ENCODE assay signal across 17 cellular contexts in the genomic region with DNA sequence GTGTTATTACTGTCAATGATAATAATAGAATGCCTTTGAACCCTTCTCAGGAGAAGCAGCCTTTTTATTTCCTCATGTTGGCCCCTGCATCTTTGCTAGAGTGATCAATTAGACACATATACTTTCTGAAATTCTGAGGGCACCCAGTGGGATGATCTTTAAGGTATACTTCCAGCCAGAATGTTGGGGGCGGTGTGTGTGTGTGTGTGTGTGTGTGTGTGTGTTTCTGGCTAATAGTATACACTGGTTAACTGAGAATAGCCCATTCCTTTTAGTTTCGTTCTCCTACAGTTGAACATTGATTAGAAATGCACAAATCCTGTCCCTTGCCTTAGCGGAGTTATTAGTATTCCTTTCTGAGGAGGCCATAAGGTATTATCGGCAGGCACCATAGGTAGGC. TPM values are rescaled to one million over a fixed set of nuclear protein-coding genes. Genes with fewer than 3 reads are reported as not detected.
A peak's percentile ranks its signal among the peaks of the same experiment; 100 is the strongest.
DNase-seq lines count a peak whose midpoint lies in the region; ATAC-seq and TF ChIP-seq lines count a peak whose summit lies in the region.
"Had no signal": no experiment of that assay in that cellular context is flagged by ENCODE, and none has a peak within 500 bp of the region (broad histone marks: within the 10 kb centered on the region; RNA-seq: fewer than 3 reads in every experiment).

No MANE protein-coding gene starts in this region.

- WGBS in endodermal cell (ENCODE audit: insufficient coverage in 1 of 2, insufficient read length in 1 of 2), 2 experiments, result 97% methylated on average over 3 to 4 of the region's 4 CpGs

- H3K4me1 ChIP-seq in BLaER1 treated with 17β-estradiol and CSF1 and Interleukin-3, amounts not matched to agents 10 nM and 100 nM, result peaks cover 4 to 82% (median 59%) of the 10 kb centered on the region in 10 experiments
- H3K4me1 ChIP-seq in CD8-positive, alpha-beta T cell (ENCODE audit: insufficient read depth, low read length), result no peaks in the 10 kb centered on the region
- H3K4me1 ChIP-seq in osteoblast (ENCODE audit: insufficient read depth, low read length) (no peaks in the 10 kb centered on the region), endodermal cell (ENCODE audit: control insufficient read depth, insufficient read depth, low read length) (peaks cover 6% of the 10 kb centered on the region)
- H3K4me1 ChIP-seq: A549 had no signal

- POLR2A ChIA-PET in CD8-positive, alpha-beta T cell (lab: Charles Lee), result interaction anchor here (1.1 kb wide), 1 partner anchor 24 kb away, joined by 3 read pairs; no protein-coding TSS in a partner anchor

- peaks cover 37% of the 10 kb centered on the region for H3K4me1 Mint-ChIP-seq in CD8-positive, alpha-beta T cell (ENCODE audit: low read depth)
- peaks cover 15% of the 10 kb centered on the region for H3K4me1 Mint-ChIP-seq in T-helper 17 cell
- peaks cover 13% of the 10 kb centered on the region for H3K4me1 Mint-ChIP-seq in endodermal cell
- H3K4me1 Mint-ChIP-seq: CD14-positive monocyte had no signal

- ATAC-seq in CD8-positive, alpha-beta T cell, result no peak
- ATAC-seq in T-helper 17 cell (no peak), HG03354 (IDR thresholded peaks at IDR 0.05; ENCODE audit: poor library complexity, severe bottlenecking, unreplicated experiment) (no peak), GM21528 (IDR thresholded peaks at IDR 0.05; ENCODE audit: low FRiP score, unreplicated experiment) (no peak)
- ATAC-seq: A549 had no signal

- H3K27ac Mint-ChIP-seq in CD8-positive, alpha-beta T cell, result peak overlapping the region; percentile 47
- H3K27ac Mint-ChIP-seq in T-helper 17 cell (peak overlapping the region; percentile 9), endodermal cell (no peak overlapping the region)
- H3K27ac Mint-ChIP-seq: CD14-positive monocyte, H9 had no signal

- H3K9ac ChIP-seq in BLaER1 treated with 17β-estradiol and CSF1 and Interleukin-3, amounts not matched to agents 10 nM and 100 nM, result no peak overlapping the region
- no peak overlapping the region for H3K9ac ChIP-seq in endodermal cell (ENCODE audit: extremely low read depth, low read length, poor library complexity, severe bottlenecking)

- CTCF ChIA-PET in CD8-positive, alpha-beta T cell (lab: Charles Lee), result interaction anchor here (0.6 kb wide), 1 partner anchor 1195 kb away, joined by 3 read pairs; no protein-coding TSS in a partner anchor

- H4K20me1 ChIP-seq in BLaER1 treated with 17β-estradiol and CSF1 and Interleukin-3, amounts not matched to agents 10 nM and 100 nM, result peaks cover 0 to 27% (median 0%) of the 10 kb centered on the region in 11 experiments; a peak in 5 of 22 replicates
- H4K20me1 ChIP-seq in osteoblast (ENCODE audit: insufficient read depth, low read length), result no peaks in the 10 kb centered on the region

- no peak overlapping the region for H3K27ac ChIP-seq in BLaER1 treated with 17β-estradiol and CSF1 and Interleukin-3, amounts not matched to agents 10 nM and 100 nM
- H3K27ac ChIP-seq in CD8-positive, alpha-beta T cell (ENCODE audit: low read depth, low read length), result no peak overlapping the region
- H3K27ac ChIP-seq in osteoblast (ENCODE audit: low read depth, low read length) (no peak overlapping the region), endodermal cell (ENCODE audit: low read depth, low read length) (no peak overlapping the region)
- H3K27ac ChIP-seq: 22Rv1, A549 had no signal

- no peak for TF ChIP-seq CTCF in CD8-positive, alpha-beta T cell (IDR thresholded peaks at IDR 0.05)
- TF ChIP-seq CTCF in osteoblast (IDR thresholded peaks at IDR 0.05; ENCODE audit: extremely low read depth, low read depth, low read length) (no peak), endodermal cell (conservative IDR thresholded peaks at IDR 0.05) (no peak)

- H3K9me3 Mint-ChIP-seq in CD8-positive, alpha-beta T cell, result no peaks in the 10 kb centered on the region
- no peaks in the 10 kb centered on the region for H3K9me3 Mint-ChIP-seq in endodermal cell
- H3K9me3 Mint-ChIP-seq: H9 had no signal

- H3K27me3 Mint-ChIP-seq in CD8-positive, alpha-beta T cell (ENCODE audit: low read depth), result no peaks in the 10 kb centered on the region
- H3K27me3 Mint-ChIP-seq in T-helper 17 cell, result no peaks in the 10 kb centered on the region
- H3K27me3 Mint-ChIP-seq in endodermal cell (ENCODE audit: insufficient read depth), result peaks cover 36% of the 10 kb centered on the region

- no peak overlapping the region for H2AFZ ChIP-seq in osteoblast (ENCODE audit: low read length)

- intact Hi-C loops in CD8-positive, alpha-beta T cell (cut with DNase I, micrococcal nuclease), result no loop called here

- H3K36me3 Mint-ChIP-seq in CD8-positive, alpha-beta T cell, result peaks cover 8% of the 10 kb centered on the region
- H3K36me3 Mint-ChIP-seq in T-helper 17 cell (ENCODE audit: low read depth) (no peaks in the 10 kb centered on the region), endodermal cell (ENCODE audit: low read depth) (no peaks in the 10 kb centered on the region)
- H3K36me3 Mint-ChIP-seq: CD14-positive monocyte had no signal

- no peak overlapping the region for H3K4me3 Mint-ChIP-seq in CD8-positive, alpha-beta T cell
- H3K4me3 Mint-ChIP-seq in T-helper 17 cell (no peak overlapping the region), endodermal cell (no peak overlapping the region)
- H3K4me3 Mint-ChIP-seq: CD14-positive monocyte, H9 had no signal

- no peaks in the 10 kb centered on the region for H3K79me2 ChIP-seq in osteoblast (ENCODE audit: insufficient read depth, low read length)

- no peak overlapping the region for H3K4me3 ChIP-seq in BLaER1 treated with 17β-estradiol and CSF1 and Interleukin-3, amounts not matched to agents 10 nM and 100 nM
- no peak overlapping the region for H3K4me3 ChIP-seq in CD8-positive, alpha-beta T cell (ENCODE audit: low read depth, low read length)
- no peak overlapping the region for H3K4me3 ChIP-seq in osteoblast (ENCODE audit: insufficient read depth, low read length)
- H3K4me3 ChIP-seq in endodermal cell (ENCODE audit: low read length), result no peak overlapping the region
- H3K4me3 ChIP-seq: A549 had no signal

- H3K4me2 ChIP-seq in BLaER1 treated with 17β-estradiol and CSF1 and Interleukin-3, amounts not matched to agents 10 nM and 100 nM, result peak overlapping the region in 7 of 11 experiments; percentile 12 to 75 (median 28); a peak in 10 of 22 replicates
- no peak overlapping the region for H3K4me2 ChIP-seq in osteoblast (ENCODE audit: insufficient read depth, low read length)
- H3K4me2 ChIP-seq: A549 had no signal

- H3K27me3 ChIP-seq in BLaER1 treated with 17β-estradiol and CSF1 and Interleukin-3, amounts not matched to agents 10 nM and 100 nM, result peaks cover 14 to 20% (median 18%) of the 10 kb centered on the region in 11 experiments
- H3K27me3 ChIP-seq in CD8-positive, alpha-beta T cell (ENCODE audit: insufficient read depth, low read length), result no peaks in the 10 kb centered on the region
- H3K27me3 ChIP-seq in osteoblast (ENCODE audit: insufficient read depth, low read length), result peaks cover 19% of the 10 kb centered on the region
- H3K27me3 ChIP-seq in endodermal cell (ENCODE audit: control insufficient read depth, insufficient read depth, low read length, poor library complexity, severe bottlenecking), result peaks cover 23% of the 10 kb centered on the region

- no peak for DNase-seq in CD8-positive, alpha-beta T cell
- no peak for DNase-seq in T-helper 17 cell
- peak; percentile 52 for DNase-seq in osteoblast (ENCODE audit: insufficient read length, low spot score, missing footprints)
- DNase-seq in endodermal cell, result no peak
- DNase-seq in CD1c-positive myeloid dendritic cell (ENCODE audit: extremely low spot score), result no peak
- DNase-seq: AML-193, COR-L47, DMS 273 treated with DMSO at 0.1 percent for 48 hours, GOT3, H9, KG1 had no signal

- no peaks in the 10 kb centered on the region for H3K36me3 ChIP-seq in BLaER1 treated with 17β-estradiol and CSF1 and Interleukin-3, amounts not matched to agents 10 nM and 100 nM
- no peaks in the 10 kb centered on the region for H3K36me3 ChIP-seq in CD8-positive, alpha-beta T cell (ENCODE audit: insufficient read depth, low read length)
- H3K36me3 ChIP-seq in osteoblast (ENCODE audit: insufficient read depth, low read length) (no peaks in the 10 kb centered on the region), endodermal cell (ENCODE audit: control insufficient read depth, insufficient read depth, low read length) (no peaks in the 10 kb centered on the region)

- H3K9me3 ChIP-seq in BLaER1 treated with 17β-estradiol and CSF1 and Interleukin-3, amounts not matched to agents 10 nM and 100 nM (replicated peaks in 1 of 11), result no peaks in the 10 kb centered on the region
- H3K9me3 ChIP-seq in CD8-positive, alpha-beta T cell (ENCODE audit: low read length), result no peaks in the 10 kb centered on the region
- H3K9me3 ChIP-seq in T-helper 17 cell (ENCODE audit: control insufficient read depth, low read length, poor library complexity, severe bottlenecking), result no peaks in the 10 kb centered on the region
- H3K9me3 ChIP-seq in osteoblast (ENCODE audit: low read depth, low read length), result no peaks in the 10 kb centered on the region
- H3K9me3 ChIP-seq in endodermal cell (ENCODE audit: control insufficient read depth, low read length), result no peaks in the 10 kb centered on the region
- H3K9me3 ChIP-seq: A549 had no signal

RNA-seq across cellular contexts. Expression of gene CCDC167, which starts 41.7 kb away (rescaled TPM):
- total RNA-seq in CD8-positive, alpha-beta T cell, result 1 to 10 TPM; 5.4 to 6.2 TPM
- total RNA-seq in T-helper 17 cell, result 10 to 100 TPM; 29.6 to 43.7 TPM
- total RNA-seq in osteoblast, result 8.8 and 14.8 TPM in 2 replicates
- 10 to 100 TPM; 60.4 to 66.1 TPM for total RNA-seq in endodermal cell
- polyA plus RNA-seq in endodermal cell (2013, experiment 1 of 2), result 65.2 TPM
- 71.0 TPM for polyA plus RNA-seq in endodermal cell (2013, experiment 2 of 2)
